Comparison of ENCODE assay signal across 9 cellular contexts in genomic region chr1:192476802-192477298, GRCh38.
DNase-seq lines count a peak whose midpoint lies in the region; ATAC-seq and TF ChIP-seq lines count a peak whose summit lies in the region.
"Had no signal": no experiment of that assay in that cellular context is flagged by ENCODE, and none has a peak within 500 bp of the region (broad histone marks: within the 10 kb centered on the region; RNA-seq: fewer than 3 reads in every experiment).

No MANE protein-coding gene starts in this region.

- peak overlapping the region; percentile 46 for H3K4me3 ChIP-seq in coronary artery

- H3K9me3 Mint-ChIP-seq in stimulated activated naive B cell treated with anti-CD40 and anti-IgM and Interleukin-4, amounts not matched to agents 10 μg/mL and 1 μg/mL and 100 μg/mL, for 72 hours = peaks cover 0 to 1% of the 10 kb centered on the region in 2 donors

- H3K4me3 Mint-ChIP-seq in stimulated activated naive B cell treated with anti-CD40 and anti-IgM and Interleukin-4, amounts not matched to agents 10 μg/mL and 1 μg/mL and 100 μg/mL, for 72 hours = no peak overlapping the region
- H3K4me3 Mint-ChIP-seq: nephron had no signal

- peak overlapping the region; percentile 14 to 67 for H3K27ac ChIP-seq in coronary artery

- peaks cover 5 to 14% of the 10 kb centered on the region in 2 donors for H3K4me1 Mint-ChIP-seq in stimulated activated naive B cell treated with anti-CD40 and anti-IgM and Interleukin-4, amounts not matched to agents 10 μg/mL and 1 μg/mL and 100 μg/mL, for 72 hours
- H3K4me1 Mint-ChIP-seq: nephron had no signal

- peaks cover 16 to 21% of the 10 kb centered on the region in 2 donors for H3K27me3 Mint-ChIP-seq in stimulated activated naive B cell treated with anti-CD40 and anti-IgM and Interleukin-4, amounts not matched to agents 10 μg/mL and 1 μg/mL and 100 μg/mL, for 72 hours

- peak; percentile 61 for ATAC-seq in GM19463 (IDR thresholded peaks at IDR 0.05; ENCODE audit: unreplicated experiment)
- ATAC-seq in stimulated activated naive B cell treated with anti-CD40 and anti-IgM and Interleukin-4, amounts not matched to agents 10 μg/mL and 1 μg/mL and 100 μg/mL, for 72 hours (replicated peaks) = peak; percentile 81 to 90

- DNase-seq in EH (ENCODE audit: low read depth) (peak; percentile 24), HT1080 (ENCODE audit: low read depth) (peak; percentile 27), coronary artery (ENCODE audit: low spot score) (peak; percentile 77), SW 1271 (lab: John Stamatoyannopoulos, UW) (no peak), middle frontal gyrus (ENCODE audit: extremely low spot score, low spot score) (no peak), HPDE6-E6E7 (ENCODE audit: extremely low spot score) (no peak)
- peak; percentile 20 for DNase-seq in stimulated activated naive B cell treated with anti-CD40 and anti-IgM and Interleukin-4, amounts not matched to agents 10 μg/mL and 1 μg/mL and 100 μg/mL, for 72 hours

- no peak for TF ChIP-seq CTCF in coronary artery (IDR thresholded peaks at IDR 0.05)

- no peaks in the 10 kb centered on the region for H3K36me3 Mint-ChIP-seq in stimulated activated naive B cell treated with anti-CD40 and anti-IgM and Interleukin-4, amounts not matched to agents 10 μg/mL and 1 μg/mL and 100 μg/mL, for 72 hours

- H3K27ac Mint-ChIP-seq in stimulated activated naive B cell treated with anti-CD40 and anti-IgM and Interleukin-4, amounts not matched to agents 10 μg/mL and 1 μg/mL and 100 μg/mL, for 72 hours = no peak overlapping the region
- H3K27ac Mint-ChIP-seq: nephron had no signal

Comparison
In these comparisons a context has a peak if more than half of its experiments do, and no peak if none do; other contexts are left out.
1. DNase-seq: peak in EH (single experiment), HT1080 (single experiment), coronary artery (single experiment) and stimulated activated naive B cell treated with anti-CD40 and anti-IgM and Interleukin-4, amounts not matched to agents 10 μg/mL and 1 μg/mL and 100 μg/mL, for 72 hours (single experiment); none in SW 1271 (0 of 2), middle frontal gyrus (single experiment) and HPDE6-E6E7 (single experiment).